ENCODE assay signal across 18 cellular contexts in genomic region chr10:69270990-69271389, GRCh38. TPM values are rescaled to one million over a fixed set of nuclear protein-coding genes. Genes with fewer than 3 reads are reported as not detected.
A peak's percentile ranks its signal among the peaks of the same experiment; 100 is the strongest.
DNase-seq lines count a peak whose midpoint lies in the region; ATAC-seq, FAIRE-seq and TF ChIP-seq lines count a peak whose summit lies in the region.
"Had no signal": no experiment of that assay in that cellular context is flagged by ENCODE, and none has a peak within 500 bp of the region (broad histone marks: within the 10 kb centered on the region; RNA-seq: fewer than 3 reads in every experiment).

No MANE protein-coding gene starts in this region.

- 65 to 68% (median 66%) methylated on average over 3 of the region's 3 CpGs for WGBS in adrenal gland, 4 donors

- H3K79me2 ChIP-seq in Loucy (ENCODE audit: insufficient read depth, low read length) (no peaks in the 10 kb centered on the region), endothelial cell of umbilical vein (ENCODE audit: control insufficient read depth, insufficient read depth, low read length) (no peaks in the 10 kb centered on the region)

- H3K4me3 Mint-ChIP-seq in stimulated activated effector memory CD8-positive, alpha-beta T cell treated with anti-CD3 and anti-CD28 coated beads, Interleukin-12 subunit alpha, Interleukin-12 subunit beta, amount 100 ng/mL, for 72 hours: no peak overlapping the region
- H3K4me3 Mint-ChIP-seq: CD4-positive, CD25-positive, alpha-beta regulatory T cell; CD8-positive, alpha-beta T cell; GM23338; H9 had no signal

- H3K36me3 ChIP-seq in Loucy (ENCODE audit: insufficient read depth, low read length) (no peaks in the 10 kb centered on the region), endothelial cell of umbilical vein (ENCODE audit: control insufficient read depth in 2 of 2, extremely low read depth in 1 of 2, insufficient read depth in 2 of 2, low read length in 2 of 2) (no peaks in the 10 kb centered on the region), adrenal gland (replicated peaks in 1 of 2) (no peaks in the 10 kb centered on the region)

- H3K9ac ChIP-seq in Loucy (ENCODE audit: low read depth, low read length, poor library complexity, severe bottlenecking) (no peak overlapping the region), endothelial cell of umbilical vein (replicated peaks; ENCODE audit: extremely low read depth, insufficient read depth, low read length) (no peak overlapping the region)

- H3K9me3 ChIP-seq in Loucy (ENCODE audit: insufficient read depth, low read depth, low read length) (no peaks in the 10 kb centered on the region), endothelial cell of umbilical vein (replicated peaks; ENCODE audit: control insufficient read depth, insufficient read depth, low read length) (no peaks in the 10 kb centered on the region), adrenal gland (replicated peaks in 1 of 3) (no peaks in the 10 kb centered on the region)
- H3K9me3 ChIP-seq: Caco-2 had no signal

- POLR2A ChIA-PET in endothelial cell of umbilical vein (lab: Charles Lee): no interaction called here

- H3K9me2 ChIP-seq in Loucy (replicated peaks; ENCODE audit: low read depth, low read length): no peaks in the 10 kb centered on the region

- H3K27ac Mint-ChIP-seq in stimulated activated effector memory CD8-positive, alpha-beta T cell treated with anti-CD3 and anti-CD28 coated beads, Interleukin-12 subunit alpha, Interleukin-12 subunit beta, amount 100 ng/mL, for 72 hours: peak overlapping the region; percentile 13
- H3K27ac Mint-ChIP-seq: CD8-positive, alpha-beta T cell; GM23338; H9 had no signal

- no peaks in the 10 kb centered on the region for H3K4me1 Mint-ChIP-seq in stimulated activated effector memory CD8-positive, alpha-beta T cell treated with anti-CD3 and anti-CD28 coated beads, Interleukin-12 subunit alpha, Interleukin-12 subunit beta, amount 100 ng/mL, for 72 hours

- TF ChIP-seq CTCF in Loucy (conservative IDR thresholded peaks at IDR 0.05; ENCODE audit: low read length) (no peak), endothelial cell of umbilical vein (IDR thresholded peaks at IDR 0.05; ENCODE audit: extremely low read depth in 1 of 2, insufficient read depth in 1 of 2, low read depth in 1 of 2, low read length in 2 of 2) (no peak), adrenal gland (IDR thresholded peaks at IDR 0.05) (no peak)

- H3K36me3 Mint-ChIP-seq in stimulated activated effector memory CD8-positive, alpha-beta T cell treated with anti-CD3 and anti-CD28 coated beads, Interleukin-12 subunit alpha, Interleukin-12 subunit beta, amount 100 ng/mL, for 72 hours: no peaks in the 10 kb centered on the region
- H3K36me3 Mint-ChIP-seq: CD8-positive, alpha-beta T cell had no signal

- BruUV-seq in endothelial cell of umbilical vein (replicated peaks; lab: Mats Ljungman, UMichigan): no TSS peak

- dilution Hi-C loops in endothelial cell of umbilical vein (cut with MboI; ENCODE audit: extremely low pct_ligation_motif_present, low sequenced_read_pairs): no loop called here

- no peaks in the 10 kb centered on the region for H3F3A ChIP-seq in Loucy (ENCODE audit: low read depth)

- H3K4me2 ChIP-seq in Loucy (ENCODE audit: low read depth, low read length, poor library complexity, severe bottlenecking) (no peak overlapping the region), endothelial cell of umbilical vein (ENCODE audit: insufficient read depth, low read length) (peak overlapping the region; percentile 9)
- H3K4me2 ChIP-seq: GM23338 had no signal

- TF ChIP-seq POLR2A in endothelial cell of umbilical vein (IDR thresholded peaks at IDR 0.05; ENCODE audit: low read depth, low read length) (no peak), adrenal gland (IDR thresholded peaks at IDR 0.05) (no peak)

- intact Hi-C loops in endothelial cell of umbilical vein (cut with micrococcal nuclease): loop anchor here (2.0 kb wide), 2 partner anchors 34 to 46 kb away; no protein-coding TSS in a partner anchor
- intact Hi-C loops in adrenal gland (cut with DNase I): no loop called here

- H3K4me3 ChIP-seq in Loucy (ENCODE audit: low read length, poor library complexity, severe bottlenecking) (no peak overlapping the region), endothelial cell of umbilical vein (replicated peaks in 1 of 3; ENCODE audit: insufficient read depth in 1 of 3, low read depth in 1 of 3, low read length in 3 of 3) (no peak overlapping the region), adrenal gland (no peak overlapping the region)
- H3K4me3 ChIP-seq: GM23338 had no signal

- FAIRE-seq in endothelial cell of umbilical vein (lab: Jason Lieb, UNC): peak; percentile 80
- FAIRE-seq: G401.6, GM12892 had no signal

- peak overlapping the region; percentile 44; the same call in 1 of the 2 replicates for H2AFZ ChIP-seq in Loucy (ENCODE audit: low read length)
- H2AFZ ChIP-seq in endothelial cell of umbilical vein (ENCODE audit: low read depth, low read length): no peak overlapping the region
- H2AFZ ChIP-seq: GM23338 had no signal

- H3K9me3 Mint-ChIP-seq in stimulated activated effector memory CD8-positive, alpha-beta T cell treated with anti-CD3 and anti-CD28 coated beads, Interleukin-12 subunit alpha, Interleukin-12 subunit beta, amount 100 ng/mL, for 72 hours: no peaks in the 10 kb centered on the region
- H3K9me3 Mint-ChIP-seq: CD8-positive, alpha-beta T cell; GM23338 had no signal

- H3K4me1 ChIP-seq in Loucy (ENCODE audit: insufficient read depth, low read length, poor library complexity, severe bottlenecking) (no peaks in the 10 kb centered on the region), endothelial cell of umbilical vein (ENCODE audit: control insufficient read depth, extremely low read depth, insufficient read depth, low read length) (peaks cover 24% of the 10 kb centered on the region), adrenal gland (replicated peaks in 1 of 2) (no peaks in the 10 kb centered on the region)
- H3K4me1 ChIP-seq: Caco-2 had no signal

- no peaks in the 10 kb centered on the region for H4K20me1 ChIP-seq in Loucy (ENCODE audit: insufficient read depth, low read length, poor library complexity, severe bottlenecking)
- H4K20me1 ChIP-seq in endothelial cell of umbilical vein (replicated peaks; ENCODE audit: control insufficient read depth, extremely low read depth, insufficient read depth, low read length): no peaks in the 10 kb centered on the region

- CTCF ChIA-PET in endothelial cell of umbilical vein (lab: Charles Lee): interaction anchor here (1.2 kb wide), 1 partner anchor 8 kb away, joined by 4 read pairs; no protein-coding TSS in a partner anchor

- ATAC-seq in stimulated activated effector memory CD8-positive, alpha-beta T cell treated with anti-CD3 and anti-CD28 coated beads, Interleukin-12 subunit alpha, Interleukin-12 subunit beta, amount 100 ng/mL, for 72 hours: no peak
- ATAC-seq: CD8-positive, alpha-beta T cell; GM23338; HCT116 had no signal

- H3K27ac ChIP-seq in endothelial cell of umbilical vein (ENCODE audit: insufficient read depth, low read depth, low read length) (no peak overlapping the region), adrenal gland (no peak overlapping the region)
- H3K27ac ChIP-seq: C4-2B had no signal

- DNase-seq in dermis blood vessel endothelial cell: peak; percentile 55
- DNase-seq in endothelial cell of umbilical vein (ENCODE audit: low read depth, low spot score): peak; percentile 32
- no peak for DNase-seq in stimulated activated effector memory CD8-positive, alpha-beta T cell treated with anti-CD3 and anti-CD28 coated beads, Interleukin-12 subunit alpha, Interleukin-12 subunit beta, amount 100 ng/mL, for 72 hours (ENCODE audit: low spot score in 2 of 2)
- DNase-seq in hypothalamus (lab: John Stamatoyannopoulos, UW): no peak
- no peak for DNase-seq in NCI-H1092 (lab: John Stamatoyannopoulos, UW)
- DNase-seq in adrenal gland: no peak
- DNase-seq: Caco-2; CD4-positive, CD25-positive, alpha-beta regulatory T cell; CD8-positive, alpha-beta T cell; DMS153; DND-41; H9 had no signal

- H3K27me3 ChIP-seq in Loucy (ENCODE audit: insufficient read depth, low read length, poor library complexity, severe bottlenecking): no peaks in the 10 kb centered on the region
- H3K27me3 ChIP-seq in endothelial cell of umbilical vein (ENCODE audit: control insufficient read depth in 2 of 2, insufficient read depth in 2 of 2, low read length in 2 of 2): peaks cover 3% of the 10 kb centered on the region in 2 experiments
- no peaks in the 10 kb centered on the region for H3K27me3 ChIP-seq in adrenal gland

- no peaks in the 10 kb centered on the region for H3K9me1 ChIP-seq in endothelial cell of umbilical vein (replicated peaks; ENCODE audit: control insufficient read depth, extremely low read depth, insufficient read depth, low read length)

TF ChIP-seq in endothelial cell of umbilical vein, 7 proteins besides CTCF, POLR2A, EP300 and RAD21 (continues in another document):
- TF ChIP-seq FOS (IDR thresholded peaks at IDR 0.05; ENCODE audit: borderline replicate concordance, insufficient read depth, low read length): peak; percentile 19
- no peak for TF ChIP-seq GATA2 (IDR thresholded peaks at IDR 0.05; ENCODE audit: insufficient read depth, insufficient read length, low read depth, low read length)

RNA-seq across cellular contexts. Expression of gene HK1, which starts 7.3 kb away (rescaled TPM):
- total RNA-seq in dermis blood vessel endothelial cell (110 and 142 TPM in 2 replicates), endothelial cell of umbilical vein (120 and 121 TPM in 2 replicates), adrenal gland (10 to 100 TPM; 29.3 to 79.3 (median 52.7) TPM)
- polyA plus RNA-seq in endothelial cell of umbilical vein (35.9 and 50.8 TPM in 2 replicates), adrenal gland (10 to 100 TPM; 18.4 to 37.5 (median 19.5) TPM)
- polyA plus RNA-seq in endothelial cell of umbilical vein (2011; cell fraction: cytosol; rRNA removed): 44.9 and 54.6 TPM in 2 replicates
- polyA plus RNA-seq in endothelial cell of umbilical vein (2011; cell fraction: nucleus; rRNA removed): 54.9 and 58.1 TPM in 2 replicates
- 120 TPM in 2 replicates for polyA plus RNA-seq in endothelial cell of umbilical vein (2012)
- 97.6 and 101 TPM in 2 replicates for polyA minus RNA-seq in endothelial cell of umbilical vein
- polyA minus RNA-seq in endothelial cell of umbilical vein (2011; cell fraction: cytosol; rRNA and poly(A)+ RNA removed): 3.4 TPM
- polyA minus RNA-seq in endothelial cell of umbilical vein (2011; cell fraction: nucleus; rRNA and poly(A)+ RNA removed): 25.6 and 26.7 TPM in 2 replicates

RNA-seq across cellular contexts. Expression of gene HKDC1, which starts 50.9 kb away (rescaled TPM):
- total RNA-seq in dermis blood vessel endothelial cell: 0.23 and 0.85 TPM in 2 replicates
- 0.18 TPM in 1 of 2 replicates, not detected in the other for total RNA-seq in endothelial cell of umbilical vein
- polyA plus RNA-seq in endothelial cell of umbilical vein: not detected in 2 replicates
- not detected in 2 replicates for polyA plus RNA-seq in endothelial cell of umbilical vein (2011; cell fraction: cytosol; rRNA removed)
- 0.11 TPM in 1 of 2 replicates, not detected in the other for polyA plus RNA-seq in endothelial cell of umbilical vein (2011; cell fraction: nucleus; rRNA removed)
- 0.12 and 0.21 TPM in 2 replicates for polyA plus RNA-seq in endothelial cell of umbilical vein (2012)
- not detected in 2 replicates for polyA minus RNA-seq in endothelial cell of umbilical vein
- 0.92 TPM for polyA minus RNA-seq in endothelial cell of umbilical vein (2011; cell fraction: cytosol; rRNA and poly(A)+ RNA removed)
- polyA minus RNA-seq in endothelial cell of umbilical vein (2011; cell fraction: nucleus; rRNA and poly(A)+ RNA removed): not detected in 2 replicates
- total RNA-seq in adrenal gland: under 1 TPM in 2 of 8 donors, not detected in 6; under 0.01 to 0.11 TPM
- under 1 TPM; 0.04 to 0.48 (median 0.20) TPM for polyA plus RNA-seq in adrenal gland
- total RNA-seq: H9 had no signal
- polyA plus RNA-seq: GM23338 had no signal

Comparison
In these comparisons a context has a peak if more than half of its experiments do, and no peak if none do; other contexts are left out.
1. DNase-seq: peak in dermis blood vessel endothelial cell (single experiment) and endothelial cell of umbilical vein (single experiment); none in stimulated activated effector memory CD8-positive, alpha-beta T cell treated with anti-CD3 and anti-CD28 coated beads, Interleukin-12 subunit alpha, Interleukin-12 subunit beta, amount 100 ng/mL, for 72 hours (0 of 2), hypothalamus (0 of 51), NCI-H1092 (single experiment) and adrenal gland (0 of 7).